Comparison of ENCODE assay signal across 11 cellular contexts in genomic region chr11:75341583-75341982, GRCh38. TPM values are rescaled to one million over a fixed set of nuclear protein-coding genes. Genes with fewer than 3 reads are reported as not detected.
A peak's percentile ranks its signal among the peaks of the same experiment; 100 is the strongest.
DNase-seq lines count a peak whose midpoint lies in the region; ATAC-seq and TF ChIP-seq lines count a peak whose summit lies in the region.
"Had no signal": no experiment of that assay in that cellular context is flagged by ENCODE, and none has a peak within 500 bp of the region (broad histone marks: within the 10 kb centered on the region; RNA-seq: fewer than 3 reads in every experiment).

No MANE protein-coding gene starts in this region.

- H3K9me3 Mint-ChIP-seq in activated T-cell treated with anti-CD3 and anti-CD28 coated beads, Interleukin-2, amount 50 U/mL, for 24 hours: no peaks in the 10 kb centered on the region
- H3K9me3 Mint-ChIP-seq in activated T-cell treated with anti-CD3 and anti-CD28 coated beads, Interleukin-2, amount 50 U/mL, for 4 hours: no peaks in the 10 kb centered on the region

- H3K27ac Mint-ChIP-seq in activated T-cell treated with anti-CD3 and anti-CD28 coated beads, Interleukin-2, amount 50 U/mL, for 24 hours: peak overlapping the region; percentile 80

- H3K27me3 ChIP-seq in adrenal gland (no peaks in the 10 kb centered on the region), mesenchymal stem cell (ENCODE audit: control insufficient read depth in 1 of 2, insufficient read depth in 1 of 2, low read length in 2 of 2) (no peaks in the 10 kb centered on the region), tibial nerve (no peaks in the 10 kb centered on the region)

- peak overlapping the region in 3 of 5 donors; percentile 23 to 84 (median 73) for H3K27ac ChIP-seq in adrenal gland
- H3K27ac ChIP-seq in mesenchymal stem cell (ENCODE audit: low read length, poor library complexity, severe bottlenecking): no peak overlapping the region
- H3K27ac ChIP-seq in tibial nerve: peak overlapping the region in 3 of 4 donors; percentile 70 to 81 (median 72)

- peak overlapping the region; percentile 9 to 11 for H3K18ac ChIP-seq in mesenchymal stem cell (ENCODE audit: low read depth in 1 of 2, low read length in 2 of 2)

- peak overlapping the region; percentile 15 to 91 for H2BK12ac ChIP-seq in mesenchymal stem cell (ENCODE audit: low read length in 2 of 2)

- no peak for DNase-seq in activated T-cell treated with anti-CD3 and anti-CD28 coated beads, Interleukin-2, amount 50 U/mL, for 24 hours
- no peak for DNase-seq in activated T-cell treated with anti-CD3 and anti-CD28 coated beads, Interleukin-2, amount 50 U/mL, for 4 hours
- DNase-seq in adrenal gland (peak in 1 of 7 donors; percentile 21), mesenchymal stem cell (no peak), tibial nerve (ENCODE audit: low spot score in 2 of 2) (no peak), LoVo (ENCODE audit: low spot score) (no peak), NCI-H2081 treated with DMSO at 0.1 percent for 48 hours (lab: John Stamatoyannopoulos, UW) (no peak), activated gamma-delta T cell (lab: John Stamatoyannopoulos, UW) (no peak)
- DNase-seq: erythroblast, OCI-M1 had no signal

- H3K9me3 ChIP-seq in adrenal gland (replicated peaks in 1 of 3) (no peaks in the 10 kb centered on the region), mesenchymal stem cell (ENCODE audit: control insufficient read depth, low read length) (no peaks in the 10 kb centered on the region), tibial nerve (no peaks in the 10 kb centered on the region)
- H3K9me3 ChIP-seq: mucosa of descending colon had no signal

- H2BK120ac ChIP-seq in mesenchymal stem cell (ENCODE audit: low read depth, low read length): peak overlapping the region; percentile 58

- H3K4ac ChIP-seq in mesenchymal stem cell (ENCODE audit: low read depth in 1 of 2, low read length in 2 of 2): peak overlapping the region in 1 of 2 experiments; percentile 10

- H3K4me3 Mint-ChIP-seq in activated T-cell treated with anti-CD3 and anti-CD28 coated beads, Interleukin-2, amount 50 U/mL, for 24 hours: no peak overlapping the region
- no peak overlapping the region for H3K4me3 Mint-ChIP-seq in activated T-cell treated with anti-CD3 and anti-CD28 coated beads, Interleukin-2, amount 50 U/mL, for 4 hours

- peaks cover 24% of the 10 kb centered on the region for H3K79me1 ChIP-seq in mesenchymal stem cell (replicated peaks; ENCODE audit: low read length, poor library complexity, severe bottlenecking)

- no peaks in the 10 kb centered on the region for H3K36me3 Mint-ChIP-seq in activated T-cell treated with anti-CD3 and anti-CD28 coated beads, Interleukin-2, amount 50 U/mL, for 24 hours (ENCODE audit: low read depth)
- no peaks in the 10 kb centered on the region for H3K36me3 Mint-ChIP-seq in activated T-cell treated with anti-CD3 and anti-CD28 coated beads, Interleukin-2, amount 50 U/mL, for 4 hours (ENCODE audit: insufficient read depth)

- no peak overlapping the region for H2BK5ac ChIP-seq in mesenchymal stem cell (ENCODE audit: low read depth, low read length, poor library complexity, severe bottlenecking)

- peaks cover 45 to 86% of the 10 kb centered on the region in 2 donors for H3K4me1 ChIP-seq in adrenal gland (replicated peaks in 1 of 2)
- H3K4me1 ChIP-seq in mesenchymal stem cell (ENCODE audit: control insufficient read depth, insufficient read depth, low read depth, low read length): peaks cover 65% of the 10 kb centered on the region
- peaks cover 0 to 99% (median 83%) of the 10 kb centered on the region in 4 donors for H3K4me1 ChIP-seq in tibial nerve

- intact Hi-C loops in adrenal gland (cut with DNase I): no loop called here

- ATAC-seq in activated T-cell treated with anti-CD3 and anti-CD28 coated beads, Interleukin-2, amount 50 U/mL, for 4 hours: no peak
- ATAC-seq: mucosa of descending colon had no signal

- TF ChIP-seq POLR2A in adrenal gland (IDR thresholded peaks at IDR 0.05) (no peak), tibial nerve (IDR thresholded peaks at IDR 0.05) (no peak)

- peak overlapping the region in 1 of 2 experiments; percentile 68 for H3K23ac ChIP-seq in mesenchymal stem cell (ENCODE audit: low read length in 2 of 2)

- no peak overlapping the region for H3K4me2 ChIP-seq in mesenchymal stem cell (ENCODE audit: low read length, poor library complexity, severe bottlenecking)

- peak overlapping the region in 1 of 2 experiments; percentile 35 for H3K14ac ChIP-seq in mesenchymal stem cell (ENCODE audit: low read length in 2 of 2)

- TF ChIP-seq CTCF in adrenal gland (IDR thresholded peaks at IDR 0.05): no peak
- TF ChIP-seq CTCF in tibial nerve (IDR thresholded peaks at IDR 0.05): no peak

- H2AK5ac ChIP-seq in mesenchymal stem cell (ENCODE audit: low read length, severe bottlenecking): no peak overlapping the region

- H3K9ac ChIP-seq in mesenchymal stem cell (ENCODE audit: low read length): no peak overlapping the region

- no peak overlapping the region for H4K8ac ChIP-seq in mesenchymal stem cell (ENCODE audit: low read length)

- no peak for TF ChIP-seq EP300 in tibial nerve (IDR thresholded peaks at IDR 0.05)

- H3K36me3 ChIP-seq in adrenal gland (replicated peaks in 1 of 2) (no peaks in the 10 kb centered on the region), mesenchymal stem cell (ENCODE audit: control insufficient read depth in 1 of 2, insufficient read depth in 2 of 2, low read depth in 1 of 2, low read length in 2 of 2) (peaks cover 0 to 11% of the 10 kb centered on the region in 2 experiments), tibial nerve (no peaks in the 10 kb centered on the region)

- H2BK15ac ChIP-seq in mesenchymal stem cell (ENCODE audit: low read depth, poor library complexity, severe bottlenecking): no peak overlapping the region

- H2AFZ ChIP-seq in mesenchymal stem cell (ENCODE audit: low read depth, low read length): no peak overlapping the region

- WGBS in adrenal gland, 4 donors: 57 to 77% (median 61%) methylated on average over 2 to 4 of the region's 4 CpGs
- 91% methylated on average over 4 of the region's 4 CpGs for WGBS in mesenchymal stem cell
- WGBS in tibial nerve, 2 donors: 67 to 69% methylated on average over 4 of the region's 4 CpGs

- H4K91ac ChIP-seq in mesenchymal stem cell (ENCODE audit: low read length): peak overlapping the region; percentile 83

- no peaks in the 10 kb centered on the region for H3K27me3 Mint-ChIP-seq in activated T-cell treated with anti-CD3 and anti-CD28 coated beads, Interleukin-2, amount 50 U/mL, for 24 hours
- no peaks in the 10 kb centered on the region for H3K27me3 Mint-ChIP-seq in activated T-cell treated with anti-CD3 and anti-CD28 coated beads, Interleukin-2, amount 50 U/mL, for 4 hours (ENCODE audit: low read depth)

- H3K4me1 Mint-ChIP-seq in activated T-cell treated with anti-CD3 and anti-CD28 coated beads, Interleukin-2, amount 50 U/mL, for 24 hours (ENCODE audit: low read depth): peaks cover 94% of the 10 kb centered on the region
- H3K4me1 Mint-ChIP-seq in activated T-cell treated with anti-CD3 and anti-CD28 coated beads, Interleukin-2, amount 50 U/mL, for 4 hours (ENCODE audit: low read depth): peaks cover 98% of the 10 kb centered on the region

- H3K4me3 ChIP-seq in adrenal gland (no peak overlapping the region), mesenchymal stem cell (ENCODE audit: insufficient read depth in 1 of 2, low read depth in 1 of 2, low read length in 2 of 2) (no peak overlapping the region), tibial nerve (no peak overlapping the region)
- H3K4me3 ChIP-seq: mucosa of descending colon had no signal

RNA-seq across cellular contexts. Expression of gene ARRB1, which starts 9.9 kb away (rescaled TPM):
- total RNA-seq in activated T-cell treated with anti-CD3 and anti-CD28 coated beads, Interleukin-2, amount 50 U/mL, for 4 hours: 10 to 100 TPM; 16.7 to 25.1 (median 18.8) TPM
- total RNA-seq in adrenal gland (10 to 100 TPM; 23.7 to 53.7 (median 32.0) TPM), tibial nerve (10 to 100 TPM; 38.2 to 68.1 (median 45.8) TPM)
- polyA plus RNA-seq in adrenal gland: 10 to 100 TPM in 1 of 3 donors, 1 to 10 TPM in 2; 4.9 to 15.2 (median 8.8) TPM
- polyA plus RNA-seq in mesenchymal stem cell (2013, experiment 1 of 2): 65.2 TPM
- polyA plus RNA-seq in mesenchymal stem cell (2013, experiment 2 of 2): 64.4 TPM

RNA-seq across cellular contexts. Expression of gene RPS3, which starts 57.7 kb away (rescaled TPM):
- total RNA-seq in activated T-cell treated with anti-CD3 and anti-CD28 coated beads, Interleukin-2, amount 50 U/mL, for 4 hours: 1,000 to 10,000 TPM; 4,010 to 4,371 (median 4,184) TPM
- 1,000 to 10,000 TPM in 7 of 8 donors, 100 to 1,000 TPM in 1; 776 to 1,829 (median 1,308) TPM for total RNA-seq in adrenal gland
- polyA plus RNA-seq in adrenal gland: 1,000 to 10,000 TPM; 1,074 to 1,454 (median 1,425) TPM
- 4,029 TPM for polyA plus RNA-seq in mesenchymal stem cell (2013, experiment 1 of 2)
- 4,151 TPM for polyA plus RNA-seq in mesenchymal stem cell (2013, experiment 2 of 2)
- 1,000 to 10,000 TPM; 1,012 to 1,395 (median 1,115) TPM for total RNA-seq in tibial nerve
